In genomic region chr2:199590323-199590915, GRCh38 we compare ENCODE assay signal across 19 cellular contexts.
"Had no signal": no experiment of that assay in that cellular context is flagged by ENCODE, and none has a peak within 500 bp of the region (broad histone marks: within the 10 kb centered on the region; RNA-seq: fewer than 3 reads in every experiment).

No MANE protein-coding gene starts in this region.

- ATAC-seq: natural killer cell had no signal

- FAIRE-seq: endothelial cell of umbilical vein, TTC549 had no signal

- H3K36me3 Mint-ChIP-seq: activated naive CD8-positive, alpha-beta T cell; immature natural killer cell; natural killer cell had no signal

- H3K4me3 Mint-ChIP-seq: activated naive CD8-positive, alpha-beta T cell; immature natural killer cell; natural killer cell; stimulated activated naive CD8-positive, alpha-beta T cell treated with anti-CD3 and anti-CD28 coated beads, Interleukin-15, Interleukin-2, amounts not matched to agents 100 ng/mL and 50 ng/mL, for 24 hours; T-helper 2 cell treated with Interferon-gamma antibody and Interleukin-4, amounts not matched to agents 5 μg/mL and 100 μg/mL, for 36 hours had no signal

- H3K27ac ChIP-seq: cardiac muscle cell, esophagus muscularis mucosa had no signal

- H3K36me3 ChIP-seq: cardiac muscle cell, esophagus muscularis mucosa had no signal

- DNase-seq: activated CD4-positive, alpha-beta T cell treated with anti-CD3 and anti-CD28 coated beads, Interleukin-2, amount 50 U/mL, for 48 hours; activated T-cell treated with anti-CD3 and anti-CD28 coated beads for 4 hours; dermis blood vessel endothelial cell; effector memory CD4-positive, alpha-beta T cell; immature natural killer cell; kidney glomerular epithelial cell; natural killer cell; occipital lobe; retina; stimulated activated CD4-positive, alpha-beta T cell treated with anti-CD3 and anti-CD28 coated beads, Interleukin-15, amount 100 ng/mL, for 24 hours; stimulated activated CD4-positive, alpha-beta T cell treated with anti-CD3 and anti-CD28 coated beads, Interleukin-2, amount 100 ng/mL, for 48 hours; trophoblast cell had no signal

- H3K27me3 Mint-ChIP-seq: stimulated activated naive CD8-positive, alpha-beta T cell treated with anti-CD3 and anti-CD28 coated beads, Interleukin-15, Interleukin-2, amounts not matched to agents 100 ng/mL and 50 ng/mL, for 24 hours had no signal

- H3K27me3 ChIP-seq: cardiac muscle cell had no signal

- H3K4me1 Mint-ChIP-seq: immature natural killer cell, natural killer cell had no signal

- H3K27ac Mint-ChIP-seq: activated naive CD8-positive, alpha-beta T cell; immature natural killer cell; natural killer cell; stimulated activated naive CD8-positive, alpha-beta T cell treated with anti-CD3 and anti-CD28 coated beads, Interleukin-15, Interleukin-2, amounts not matched to agents 100 ng/mL and 50 ng/mL, for 24 hours; T-helper 2 cell treated with Interferon-gamma antibody and Interleukin-4, amounts not matched to agents 5 μg/mL and 100 μg/mL, for 36 hours had no signal

- H3K9me3 ChIP-seq: esophagus muscularis mucosa had no signal

- H3K4me3 ChIP-seq: cardiac muscle cell, esophagus muscularis mucosa had no signal

- H3K9me3 Mint-ChIP-seq: natural killer cell; stimulated activated naive CD8-positive, alpha-beta T cell treated with anti-CD3 and anti-CD28 coated beads, Interleukin-15, Interleukin-2, amounts not matched to agents 100 ng/mL and 50 ng/mL, for 24 hours; T-helper 2 cell treated with Interferon-gamma antibody and Interleukin-4, amounts not matched to agents 5 μg/mL and 100 μg/mL, for 36 hours had no signal

- H3K4me1 ChIP-seq: esophagus muscularis mucosa had no signal
